In the genomic region with DNA sequence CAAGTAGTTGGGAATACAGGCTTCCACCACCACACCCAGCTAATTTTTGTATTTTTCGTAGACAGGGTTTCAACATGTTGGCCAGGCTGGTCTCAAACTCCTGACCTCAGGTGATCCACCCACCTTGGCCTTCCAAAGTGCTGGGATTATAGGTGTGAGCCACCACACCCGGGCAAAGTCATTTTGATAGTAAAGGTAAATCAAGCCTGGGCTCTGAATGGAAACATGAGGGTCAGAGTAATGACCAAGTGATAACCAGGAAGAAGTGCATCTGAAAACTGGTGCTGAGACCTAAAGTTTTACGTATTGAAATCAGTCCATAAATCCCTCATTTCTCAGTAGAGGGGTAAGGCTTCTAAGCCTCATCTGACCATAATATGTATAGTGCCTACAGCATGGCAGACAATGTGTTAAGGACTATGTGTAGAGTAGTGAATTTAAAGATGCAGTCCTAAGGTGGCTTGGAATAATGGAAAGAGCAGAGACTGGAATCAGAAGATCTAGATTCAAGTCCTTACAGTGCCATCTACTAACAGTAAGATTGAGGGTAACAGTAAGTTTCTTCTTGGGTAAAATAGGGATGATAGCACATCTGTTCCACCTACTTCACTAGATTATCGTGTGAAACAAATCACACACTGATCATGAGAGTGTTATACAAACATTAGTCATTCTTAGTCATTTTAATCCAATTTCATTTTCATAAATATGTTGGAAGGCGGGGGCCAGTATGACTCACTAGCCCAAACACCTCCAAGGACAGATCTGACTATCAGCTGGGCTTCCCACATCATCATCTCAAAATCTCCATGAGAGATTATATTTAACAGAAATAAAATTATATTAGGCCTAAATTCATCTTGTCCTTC, we compare ENCODE assay signal across 8 cellular contexts. TPM values are rescaled to one million over a fixed set of nuclear protein-coding genes. Genes with fewer than 3 reads are reported as not detected.
DNase-seq lines count a peak whose midpoint lies in the region; ATAC-seq, FAIRE-seq and TF ChIP-seq lines count a peak whose summit lies in the region.

No MANE protein-coding gene starts in this region.

- 49 to 51% (median 51%) methylated on average over 5 of the region's 5 CpGs for WGBS in ovary, 3 donors

- no peak overlapping the region for H3K27ac ChIP-seq in CD8-positive, alpha-beta T cell (ENCODE audit: low read depth, low read length)
- no peak overlapping the region for H3K27ac ChIP-seq in ovary

- no peak overlapping the region for H3K4me3 ChIP-seq in CD8-positive, alpha-beta T cell (ENCODE audit: low read depth, low read length)
- no peak overlapping the region for H3K4me3 ChIP-seq in ovary

- peak; percentile 87 for FAIRE-seq in HTR-8/SVneo (lab: Jason Lieb, UNC)

- peaks cover 34% of the 10 kb centered on the region for H3K4me1 ChIP-seq in CD8-positive, alpha-beta T cell (ENCODE audit: insufficient read depth, low read length)
- peaks cover 3% of the 10 kb centered on the region for H3K4me1 ChIP-seq in ovary (ENCODE audit: insufficient read depth)

- intact Hi-C loops in CD8-positive, alpha-beta T cell (cut with DNase I, micrococcal nuclease) = no loop called here
- intact Hi-C loops in ovary (cut with DNase I) = no loop called here

- H3K9me3 Mint-ChIP-seq in CD8-positive, alpha-beta T cell = no peaks in the 10 kb centered on the region
- no peaks in the 10 kb centered on the region for H3K9me3 Mint-ChIP-seq in immature natural killer cell
- no peaks in the 10 kb centered on the region for H3K9me3 Mint-ChIP-seq in stimulated activated naive CD8-positive, alpha-beta T cell treated with anti-CD3 and anti-CD28 coated beads, Interleukin-15, Interleukin-2, amounts not matched to agents 100 ng/mL and 50 ng/mL, for 24 hours

- POLR2A ChIA-PET in CD8-positive, alpha-beta T cell (lab: Charles Lee) = interaction anchor here (1.5 kb wide), 1 partner anchor 11 kb away, joined by 4 read pairs; a partner anchor contains a TSS

- no peak for TF ChIP-seq EP300 in ovary (IDR thresholded peaks at IDR 0.05)

- no peak for TF ChIP-seq POLR2A in ovary (IDR thresholded peaks at IDR 0.05)

- peak; percentile 74 for ATAC-seq in CD8-positive, alpha-beta T cell
- ATAC-seq in GM21515 (IDR thresholded peaks at IDR 0.05; ENCODE audit: unreplicated experiment) = peak; percentile 41

- H3K27me3 ChIP-seq in CD8-positive, alpha-beta T cell (ENCODE audit: insufficient read depth, low read length) = no peaks in the 10 kb centered on the region
- H3K27me3 ChIP-seq in ovary = no peaks in the 10 kb centered on the region

- no peaks in the 10 kb centered on the region for H3K36me3 ChIP-seq in CD8-positive, alpha-beta T cell (ENCODE audit: insufficient read depth, low read length)
- no peaks in the 10 kb centered on the region for H3K36me3 ChIP-seq in ovary

- peak overlapping the region; percentile 52 for H3K4me3 Mint-ChIP-seq in CD8-positive, alpha-beta T cell
- H3K4me3 Mint-ChIP-seq in immature natural killer cell = peak overlapping the region; percentile 81 to 89 (median 85)
- H3K4me3 Mint-ChIP-seq in stimulated activated naive CD8-positive, alpha-beta T cell treated with anti-CD3 and anti-CD28 coated beads, Interleukin-15, Interleukin-2, amounts not matched to agents 100 ng/mL and 50 ng/mL, for 24 hours = peak overlapping the region; percentile 59

- H3K9me3 ChIP-seq in CD8-positive, alpha-beta T cell (ENCODE audit: low read length) = no peaks in the 10 kb centered on the region
- H3K9me3 ChIP-seq in ovary = no peaks in the 10 kb centered on the region

- H3K27me3 Mint-ChIP-seq in CD8-positive, alpha-beta T cell (ENCODE audit: low read depth) = no peaks in the 10 kb centered on the region
- H3K27me3 Mint-ChIP-seq in immature natural killer cell (ENCODE audit: low read depth in 3 of 3) = no peaks in the 10 kb centered on the region
- H3K27me3 Mint-ChIP-seq in stimulated activated naive CD8-positive, alpha-beta T cell treated with anti-CD3 and anti-CD28 coated beads, Interleukin-15, Interleukin-2, amounts not matched to agents 100 ng/mL and 50 ng/mL, for 24 hours = no peaks in the 10 kb centered on the region

- peaks cover 17% of the 10 kb centered on the region for H3K36me3 Mint-ChIP-seq in CD8-positive, alpha-beta T cell
- H3K36me3 Mint-ChIP-seq in immature natural killer cell = no peaks in the 10 kb centered on the region
- peaks cover 26% of the 10 kb centered on the region for H3K36me3 Mint-ChIP-seq in stimulated activated naive CD8-positive, alpha-beta T cell treated with anti-CD3 and anti-CD28 coated beads, Interleukin-15, Interleukin-2, amounts not matched to agents 100 ng/mL and 50 ng/mL, for 24 hours (ENCODE audit: low read depth)

- peak in 3 of 7 experiments; percentile 15 to 29 (median 27) for DNase-seq in CD8-positive, alpha-beta T cell
- DNase-seq in HTR-8/SVneo (ENCODE audit: insufficient read length, low spot score) (peak; percentile 60), immature natural killer cell (peak; percentile 40 to 45 (median 43)), NCI-H748 treated with DMSO at 0.1 percent for 48 hours (lab: John Stamatoyannopoulos, UW) (no peak), ovary (no peak)
- peak; percentile 76 for DNase-seq in activated naive CD4-positive, alpha-beta T cell treated with anti-CD3 and anti-CD28 coated beads, Interleukin-2, amount 50 U/mL, for 16 hours

- peaks cover 54% of the 10 kb centered on the region for H3K4me1 Mint-ChIP-seq in CD8-positive, alpha-beta T cell (ENCODE audit: low read depth)
- H3K4me1 Mint-ChIP-seq in immature natural killer cell = peaks cover 55 to 58% of the 10 kb centered on the region in 2 donors
- peaks cover 63% of the 10 kb centered on the region for H3K4me1 Mint-ChIP-seq in stimulated activated naive CD8-positive, alpha-beta T cell treated with anti-CD3 and anti-CD28 coated beads, Interleukin-15, Interleukin-2, amounts not matched to agents 100 ng/mL and 50 ng/mL, for 24 hours (ENCODE audit: low read depth)

- H3K27ac Mint-ChIP-seq in CD8-positive, alpha-beta T cell = peak overlapping the region; percentile 60
- H3K27ac Mint-ChIP-seq in immature natural killer cell = peak overlapping the region; percentile 89 to 98 (median 95)
- peak overlapping the region; percentile 88 for H3K27ac Mint-ChIP-seq in stimulated activated naive CD8-positive, alpha-beta T cell treated with anti-CD3 and anti-CD28 coated beads, Interleukin-15, Interleukin-2, amounts not matched to agents 100 ng/mL and 50 ng/mL, for 24 hours

- CTCF ChIA-PET in CD8-positive, alpha-beta T cell (lab: Charles Lee) = no interaction called here

- TF ChIP-seq CTCF in CD8-positive, alpha-beta T cell (IDR thresholded peaks at IDR 0.05) = no peak
- no peak for TF ChIP-seq CTCF in ovary (IDR thresholded peaks at IDR 0.05)

RNA-seq across cellular contexts. Expression of a gene that starts 11.2 kb away (rescaled TPM):
- 10 to 100 TPM; 32.0 to 32.7 TPM for total RNA-seq in CD8-positive, alpha-beta T cell
- 10 to 100 TPM; 17.4 to 46.0 (median 19.0) TPM for polyA plus RNA-seq in immature natural killer cell
- total RNA-seq in ovary = 100 to 1,000 TPM in 2 of 7 donors, 10 to 100 TPM in 5; 60.8 to 202 (median 69.8) TPM
- polyA plus RNA-seq in ovary = 10 to 100 TPM; 32.4 to 35.4 TPM

RNA-seq across cellular contexts. Expression of a gene that starts 38.8 kb away (rescaled TPM):
- 1 to 10 TPM; 1.4 to 4.0 TPM for total RNA-seq in CD8-positive, alpha-beta T cell
- polyA plus RNA-seq in immature natural killer cell (1 to 10 TPM in 2 of 3 donors, not detected in 1; 1.4 to 3.6 TPM), ovary (10 to 100 TPM in 1 of 2 donors, 1 to 10 TPM in 1; 6.6 to 11.8 TPM)
- 10 to 100 TPM in 4 of 7 donors, 1 to 10 TPM in 3; 6.8 to 11.4 (median 10.7) TPM for total RNA-seq in ovary

Comparison
In these comparisons a context has a peak if more than half of its experiments do, and no peak if none do; other contexts are left out.
1. DNase-seq: peak in HTR-8/SVneo (single experiment), activated naive CD4-positive, alpha-beta T cell treated with anti-CD3 and anti-CD28 coated beads, Interleukin-2, amount 50 U/mL, for 16 hours (single experiment) and immature natural killer cell (3 of 3); none in NCI-H748 treated with DMSO at 0.1 percent for 48 hours (single experiment) and ovary (0 of 5).
2. Peak in every context shown above with its lines, with median percentiles within 50 percentile points of each other: H3K27ac Mint-ChIP-seq and H3K4me3 Mint-ChIP-seq.